Comparison of ENCODE assay signal across 33 cellular contexts in the genomic region with DNA sequence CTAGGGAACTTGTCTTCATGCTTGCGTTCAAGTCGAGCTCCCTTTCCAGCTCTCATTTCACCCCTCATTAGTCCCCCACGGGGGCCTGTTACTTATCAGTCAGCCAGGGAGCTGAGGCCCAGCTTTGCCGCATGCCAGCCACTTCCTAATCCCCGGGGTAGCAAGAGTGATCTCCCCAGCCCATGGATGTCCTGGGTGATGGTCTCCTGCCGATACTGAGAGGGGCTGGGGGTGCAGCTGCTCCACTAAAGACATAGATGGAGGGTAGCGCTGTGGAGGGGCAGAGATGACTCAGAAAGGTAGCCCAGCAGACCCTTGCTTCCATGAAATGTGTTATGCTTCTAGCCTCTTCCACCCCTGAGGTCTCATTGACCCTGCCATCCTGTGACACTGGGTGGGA.
"Had no signal": no experiment of that assay in that cellular context is flagged by ENCODE, and none has a peak within 500 bp of the region (broad histone marks: within the 10 kb centered on the region; RNA-seq: fewer than 3 reads in every experiment).

No MANE protein-coding gene starts in this region.

- H3K4me3 Mint-ChIP-seq: activated CD4-positive, alpha-beta T cell treated with anti-CD3 and anti-CD28 coated beads, Interleukin-2, amount 10 ng/mL, durations not matched to agents 24 days and 14 days; activated CD8-positive, alpha-beta T cell treated with anti-CD3 and anti-CD28 coated beads for 36 hours; activated naive CD4-positive, alpha-beta T cell treated with anti-CD3 and anti-CD28 coated beads for 36 hours; activated T-cell treated with anti-CD3 and anti-CD28 coated beads, Interleukin-2, amount 50 U/mL, for 4 hours; activated T-helper 1 cell treated with anti-CD3 and anti-CD28 coated beads, Interleukin-12 subunit alpha, Interleukin-12 subunit beta, Interleukin-2, Interleukin-4 antibody, amounts not matched to agents 30 ng/mL and 10 ng/mL and 1 ng/mL, durations not matched to agents 14 hours and 24 hours and 36 hours had no signal

- H3K36me3 Mint-ChIP-seq: activated naive CD4-positive, alpha-beta T cell treated with anti-CD3 and anti-CD28 coated beads, Interleukin-2, amount 50 U/mL, for 72 hours had no signal

- H3K9me3 Mint-ChIP-seq: activated CD4-positive, alpha-beta T cell treated with anti-CD3 and anti-CD28 coated beads, Interleukin-2, amount 10 ng/mL, durations not matched to agents 24 days and 14 days; activated CD8-positive, alpha-beta T cell treated with anti-CD3 and anti-CD28 coated beads for 36 hours; activated naive CD4-positive, alpha-beta T cell treated with anti-CD3 and anti-CD28 coated beads for 36 hours; activated naive CD4-positive, alpha-beta T cell treated with anti-CD3 and anti-CD28 coated beads, Interleukin-2, amount 50 U/mL, for 72 hours; activated T-cell treated with anti-CD3 and anti-CD28 coated beads, Interleukin-2, amount 50 U/mL, for 4 hours; activated T-helper 1 cell treated with anti-CD3 and anti-CD28 coated beads, Interleukin-12 subunit alpha, Interleukin-12 subunit beta, Interleukin-2, Interleukin-4 antibody, amounts not matched to agents 30 ng/mL and 10 ng/mL and 1 ng/mL, durations not matched to agents 14 hours and 24 hours and 36 hours had no signal

- H3K27me3 Mint-ChIP-seq: activated CD4-positive, alpha-beta T cell treated with anti-CD3 and anti-CD28 coated beads, Interleukin-2, amount 10 ng/mL, durations not matched to agents 24 days and 14 days; activated CD8-positive, alpha-beta T cell treated with anti-CD3 and anti-CD28 coated beads for 36 hours had no signal

- H3K4me1 ChIP-seq: body of pancreas, breast epithelium had no signal

- H3K27me3 ChIP-seq: adrenal gland, body of pancreas, breast epithelium had no signal

- H3K36me3 ChIP-seq: adrenal gland, breast epithelium, WERI-Rb-1 had no signal

- H3K27ac ChIP-seq: adrenal gland, body of pancreas, breast epithelium, KMS-11, PC-9, RWPE1, WERI-Rb-1 had no signal

- H3K4me3 ChIP-seq: adrenal gland, body of pancreas, breast epithelium, PC-9 had no signal

- H2AFZ ChIP-seq: PC-9 had no signal

- DNase-seq: activated CD4-positive, alpha-beta T cell treated with anti-CD3 and anti-CD28 coated beads for 1 hour; activated CD4-positive, alpha-beta T cell treated with anti-CD3 and anti-CD28 coated beads, Interleukin-2, amount 10 ng/mL, durations not matched to agents 24 days and 14 days; activated CD4-positive, alpha-beta T cell treated with anti-CD3 and anti-CD28 coated beads, Interleukin-2, amount 50 U/mL, for 4 hours; activated CD4-positive, CD25-positive, alpha-beta regulatory T cell; activated CD8-positive, alpha-beta T cell treated with anti-CD3 and anti-CD28 coated beads for 36 hours; activated gamma-delta T cell treated with Interleukin-2 at 50 U/mL for 16 hours; activated naive CD4-positive, alpha-beta T cell treated with anti-CD3 and anti-CD28 coated beads for 36 hours; activated T-cell treated with anti-CD3 and anti-CD28 coated beads for 4 hours; activated T-cell treated with anti-CD3 and anti-CD28 coated beads, Interleukin-2, amount 50 U/mL, for 4 hours; adrenal gland; body of pancreas; MM.1S; MV-4-11; NCI-H1092; NCI-H1436 treated with DMSO at 0.1 percent for 48 hours; NCI-H1694 treated with DMSO at 0.1 percent for 48 hours; NCI-H2029; NCI-H345; NCI-H524 treated with DMSO at 0.1 percent for 48 hours; NK-92 treated with Interleukin-12 subunit alpha and Interleukin-12 subunit beta, amount 100 ng/mL, for 24 hours; PC-9; SIG-M5; SW 1271; T-helper 1 cell; T-helper 2 cell; T-helper 9 cell; WERI-Rb-1 had no signal

- H3K9me3 ChIP-seq: adrenal gland, body of pancreas, breast epithelium had no signal

- H3K9ac ChIP-seq: KMS-11 had no signal

- H3K27ac Mint-ChIP-seq: activated CD4-positive, alpha-beta T cell treated with anti-CD3 and anti-CD28 coated beads, Interleukin-2, amount 10 ng/mL, durations not matched to agents 24 days and 14 days; activated CD8-positive, alpha-beta T cell treated with anti-CD3 and anti-CD28 coated beads for 36 hours; activated naive CD4-positive, alpha-beta T cell treated with anti-CD3 and anti-CD28 coated beads for 36 hours; activated naive CD4-positive, alpha-beta T cell treated with anti-CD3 and anti-CD28 coated beads, Interleukin-2, amount 50 U/mL, for 72 hours; activated T-helper 1 cell treated with anti-CD3 and anti-CD28 coated beads, Interleukin-12 subunit alpha, Interleukin-12 subunit beta, Interleukin-2, Interleukin-4 antibody, amounts not matched to agents 30 ng/mL and 10 ng/mL and 1 ng/mL, durations not matched to agents 14 hours and 24 hours and 36 hours had no signal

- ATAC-seq: activated CD8-positive, alpha-beta T cell treated with anti-CD3 and anti-CD28 coated beads for 36 hours; activated naive CD4-positive, alpha-beta T cell treated with anti-CD3 and anti-CD28 coated beads, Interleukin-2, amount 50 U/mL, for 72 hours; activated T-cell treated with anti-CD3 and anti-CD28 coated beads, Interleukin-2, amount 50 U/mL, for 4 hours; body of pancreas; Right ventricle myocardium inferior had no signal

- H3K4me2 ChIP-seq: KMS-11, PC-9 had no signal
